1 cellular context compared by ENCODE assay signal in the genomic region with DNA sequence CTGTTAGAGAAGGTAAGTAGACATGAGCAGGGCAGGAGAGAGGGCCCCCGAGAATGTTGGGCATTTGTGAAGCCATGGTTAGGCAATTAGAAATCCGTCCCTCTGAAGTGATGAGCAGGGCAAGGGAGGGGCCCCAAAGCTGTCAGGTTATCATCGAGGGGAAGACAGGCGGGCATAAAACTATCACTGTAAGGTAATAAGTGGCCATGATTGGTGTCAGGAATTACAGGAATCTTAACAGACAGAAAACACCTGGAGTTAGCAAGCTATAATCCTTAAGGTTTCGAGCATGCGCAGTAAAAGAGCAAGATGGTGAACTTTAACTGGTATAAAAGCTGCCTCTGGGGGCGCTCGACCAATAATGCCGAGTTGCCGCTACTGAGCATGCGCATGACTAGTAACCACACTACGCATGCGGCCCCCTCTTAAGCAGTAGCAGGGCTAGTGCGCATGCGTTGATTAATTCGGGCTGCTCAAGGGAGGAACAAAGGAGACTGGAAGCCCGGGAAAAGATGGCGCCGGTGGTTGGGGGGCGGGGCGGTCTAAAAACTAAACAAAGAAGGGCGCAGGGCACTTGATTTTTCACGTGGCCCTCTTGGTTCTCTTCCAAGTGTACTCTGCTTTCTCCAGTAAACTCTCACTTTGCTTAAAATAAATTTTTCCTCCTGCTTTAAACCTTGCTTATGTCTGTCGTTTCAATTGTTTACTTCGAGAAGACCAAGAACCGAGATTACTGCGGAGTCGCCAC.
TF ChIP-seq lines count a peak whose summit lies in the region.

No MANE protein-coding gene starts in this region.

TF ChIP-seq in GM12878, 131 proteins besides CTCF, POLR2A, EP300 and RAD21 (continued from another document and continues in another):
- TF ChIP-seq BCL11A (IDR thresholded peaks at IDR 0.05; ENCODE audit: low read depth, low read length) = no peak
- no peak for TF ChIP-seq JUNB (IDR thresholded peaks at IDR 0.05)
- peak; percentile 84 for TF ChIP-seq POLR2AphosphoS5 (IDR thresholded peaks at IDR 0.05; ENCODE audit: low read length)
- no peak for TF ChIP-seq MEF2A (IDR thresholded peaks at IDR 0.05; ENCODE audit: insufficient read depth, low read depth, low read length)
- TF ChIP-seq, protein P1, sequence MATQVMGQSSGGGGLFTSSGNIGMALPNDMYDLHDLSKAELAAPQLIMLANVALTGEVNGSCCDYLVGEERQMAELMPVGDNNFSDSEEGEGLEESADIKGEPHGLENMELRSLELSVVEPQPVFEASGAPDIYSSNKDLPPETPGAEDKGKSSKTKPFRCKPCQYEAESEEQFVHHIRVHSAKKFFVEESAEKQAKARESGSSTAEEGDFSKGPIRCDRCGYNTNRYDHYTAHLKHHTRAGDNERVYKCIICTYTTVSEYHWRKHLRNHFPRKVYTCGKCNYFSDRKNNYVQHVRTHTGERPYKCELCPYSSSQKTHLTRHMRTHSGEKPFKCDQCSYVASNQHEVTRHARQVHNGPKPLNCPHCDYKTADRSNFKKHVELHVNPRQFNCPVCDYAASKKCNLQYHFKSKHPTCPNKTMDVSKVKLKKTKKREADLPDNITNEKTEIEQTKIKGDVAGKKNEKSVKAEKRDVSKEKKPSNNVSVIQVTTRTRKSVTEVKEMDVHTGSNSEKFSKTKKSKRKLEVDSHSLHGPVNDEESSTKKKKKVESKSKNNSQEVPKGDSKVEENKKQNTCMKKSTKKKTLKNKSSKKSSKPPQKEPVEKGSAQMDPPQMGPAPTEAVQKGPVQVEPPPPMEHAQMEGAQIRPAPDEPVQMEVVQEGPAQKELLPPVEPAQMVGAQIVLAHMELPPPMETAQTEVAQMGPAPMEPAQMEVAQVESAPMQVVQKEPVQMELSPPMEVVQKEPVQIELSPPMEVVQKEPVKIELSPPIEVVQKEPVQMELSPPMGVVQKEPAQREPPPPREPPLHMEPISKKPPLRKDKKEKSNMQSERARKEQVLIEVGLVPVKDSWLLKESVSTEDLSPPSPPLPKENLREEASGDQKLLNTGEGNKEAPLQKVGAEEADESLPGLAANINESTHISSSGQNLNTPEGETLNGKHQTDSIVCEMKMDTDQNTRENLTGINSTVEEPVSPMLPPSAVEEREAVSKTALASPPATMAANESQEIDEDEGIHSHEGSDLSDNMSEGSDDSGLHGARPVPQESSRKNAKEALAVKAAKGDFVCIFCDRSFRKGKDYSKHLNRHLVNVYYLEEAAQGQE (IDR thresholded peaks at IDR 0.05; ENCODE audit: low read depth, low read length) = no peak
- no peak for TF ChIP-seq WRNIP1 (IDR thresholded peaks at IDR 0.05; ENCODE audit: borderline replicate concordance, low read depth, low read length)
- TF ChIP-seq KLF5 (IDR thresholded peaks at IDR 0.05; ENCODE audit: partially characterized antibody) = peak; percentile 43
- TF ChIP-seq HDGF (IDR thresholded peaks at IDR 0.05) = no peak
- TF ChIP-seq PAX5 (IDR thresholded peaks at IDR 0.05; ENCODE audit: borderline replicate concordance, low read depth, low read length) = no peak
- TF ChIP-seq, protein P2, sequence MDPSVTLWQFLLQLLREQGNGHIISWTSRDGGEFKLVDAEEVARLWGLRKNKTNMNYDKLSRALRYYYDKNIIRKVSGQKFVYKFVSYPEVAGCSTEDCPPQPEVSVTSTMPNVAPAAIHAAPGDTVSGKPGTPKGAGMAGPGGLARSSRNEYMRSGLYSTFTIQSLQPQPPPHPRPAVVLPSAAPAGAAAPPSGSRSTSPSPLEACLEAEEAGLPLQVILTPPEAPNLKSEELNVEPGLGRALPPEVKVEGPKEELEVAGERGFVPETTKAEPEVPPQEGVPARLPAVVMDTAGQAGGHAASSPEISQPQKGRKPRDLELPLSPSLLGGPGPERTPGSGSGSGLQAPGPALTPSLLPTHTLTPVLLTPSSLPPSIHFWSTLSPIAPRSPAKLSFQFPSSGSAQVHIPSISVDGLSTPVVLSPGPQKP (IDR thresholded peaks at IDR 0.05; ENCODE audit: low read depth, low read length) = no peak
- no peak; the same call in 1 of the 2 replicates for TF ChIP-seq RUNX3 (IDR thresholded peaks at IDR 0.05; ENCODE audit: low read length)
- peak; percentile 97 for TF ChIP-seq YY1 (IDR thresholded peaks at IDR 0.05; ENCODE audit: low read depth, low read length)
- TF ChIP-seq HDAC2 (IDR thresholded peaks at IDR 0.05) = no peak
- TF ChIP-seq MEF2B (IDR thresholded peaks at IDR 0.05; ENCODE audit: partially characterized antibody, poor library complexity, severe bottlenecking) = peak; percentile 14
- no peak for TF ChIP-seq BMI1 (IDR thresholded peaks at IDR 0.05; ENCODE audit: borderline replicate concordance)
- no peak for TF ChIP-seq NR2C2 (IDR thresholded peaks at IDR 0.05; ENCODE audit: borderline replicate concordance, control insufficient read depth, insufficient read length, low read depth)
- TF ChIP-seq TAF1 (IDR thresholded peaks at IDR 0.05; ENCODE audit: borderline replicate concordance, low read depth, low read length) = no peak
- no peak for TF ChIP-seq ZNF622 (IDR thresholded peaks at IDR 0.05)
- no peak for TF ChIP-seq ZNF207 (IDR thresholded peaks at IDR 0.05; ENCODE audit: borderline replicate concordance)
- no peak for TF ChIP-seq RAD51 (IDR thresholded peaks at IDR 0.05)
- no peak for TF ChIP-seq SREBF2 (IDR thresholded peaks at IDR 0.05; ENCODE audit: low read length)
- TF ChIP-seq FOS (IDR thresholded peaks at IDR 0.05; ENCODE audit: borderline replicate concordance, extremely low read depth, insufficient read length) = no peak
- TF ChIP-seq CHD4 (IDR thresholded peaks at IDR 0.05) = no peak
- no peak for TF ChIP-seq RFX5 (IDR thresholded peaks at IDR 0.05; ENCODE audit: low read depth, low read length)
- no peak for TF ChIP-seq JUND (IDR thresholded peaks at IDR 0.05; ENCODE audit: low read depth, low read length)
- no peak for TF ChIP-seq STAT3 (IDR thresholded peaks at IDR 0.05; ENCODE audit: low read depth, low read length)
- no peak for TF ChIP-seq YBX1 (IDR thresholded peaks at IDR 0.05)
- TF ChIP-seq STAT1 (conservative IDR thresholded peaks at IDR 0.05) = no peak
- no peak for TF ChIP-seq ZNF217 (IDR thresholded peaks at IDR 0.05)
- 0 out of 3 replicates have a peak, but pooled peaks have one; percentile 9 for TF ChIP-seq POU2F2 (IDR thresholded peaks at IDR 0.05; ENCODE audit: borderline replicate concordance, low read depth, low read length)
- TF ChIP-seq POLR2AphosphoS2 (IDR thresholded peaks at IDR 0.05; ENCODE audit: low read depth, low read length) = peak; percentile 93
- TF ChIP-seq, protein P3, sequence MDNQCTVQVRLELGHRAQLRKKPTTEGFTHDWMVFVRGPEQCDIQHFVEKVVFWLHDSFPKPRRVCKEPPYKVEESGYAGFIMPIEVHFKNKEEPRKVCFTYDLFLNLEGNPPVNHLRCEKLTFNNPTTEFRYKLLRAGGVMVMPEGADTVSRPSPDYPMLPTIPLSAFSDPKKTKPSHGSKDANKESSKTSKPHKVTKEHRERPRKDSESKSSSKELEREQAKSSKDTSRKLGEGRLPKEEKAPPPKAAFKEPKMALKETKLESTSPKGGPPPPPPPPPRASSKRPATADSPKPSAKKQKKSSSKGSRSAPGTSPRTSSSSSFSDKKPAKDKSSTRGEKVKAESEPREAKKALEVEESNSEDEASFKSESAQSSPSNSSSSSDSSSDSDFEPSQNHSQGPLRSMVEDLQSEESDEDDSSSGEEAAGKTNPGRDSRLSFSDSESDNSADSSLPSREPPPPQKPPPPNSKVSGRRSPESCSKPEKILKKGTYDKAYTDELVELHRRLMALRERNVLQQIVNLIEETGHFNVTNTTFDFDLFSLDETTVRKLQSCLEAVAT (IDR thresholded peaks at IDR 0.05) = peak; percentile 69; the same call in 1 of the 2 replicates
- TF ChIP-seq, protein P4, sequence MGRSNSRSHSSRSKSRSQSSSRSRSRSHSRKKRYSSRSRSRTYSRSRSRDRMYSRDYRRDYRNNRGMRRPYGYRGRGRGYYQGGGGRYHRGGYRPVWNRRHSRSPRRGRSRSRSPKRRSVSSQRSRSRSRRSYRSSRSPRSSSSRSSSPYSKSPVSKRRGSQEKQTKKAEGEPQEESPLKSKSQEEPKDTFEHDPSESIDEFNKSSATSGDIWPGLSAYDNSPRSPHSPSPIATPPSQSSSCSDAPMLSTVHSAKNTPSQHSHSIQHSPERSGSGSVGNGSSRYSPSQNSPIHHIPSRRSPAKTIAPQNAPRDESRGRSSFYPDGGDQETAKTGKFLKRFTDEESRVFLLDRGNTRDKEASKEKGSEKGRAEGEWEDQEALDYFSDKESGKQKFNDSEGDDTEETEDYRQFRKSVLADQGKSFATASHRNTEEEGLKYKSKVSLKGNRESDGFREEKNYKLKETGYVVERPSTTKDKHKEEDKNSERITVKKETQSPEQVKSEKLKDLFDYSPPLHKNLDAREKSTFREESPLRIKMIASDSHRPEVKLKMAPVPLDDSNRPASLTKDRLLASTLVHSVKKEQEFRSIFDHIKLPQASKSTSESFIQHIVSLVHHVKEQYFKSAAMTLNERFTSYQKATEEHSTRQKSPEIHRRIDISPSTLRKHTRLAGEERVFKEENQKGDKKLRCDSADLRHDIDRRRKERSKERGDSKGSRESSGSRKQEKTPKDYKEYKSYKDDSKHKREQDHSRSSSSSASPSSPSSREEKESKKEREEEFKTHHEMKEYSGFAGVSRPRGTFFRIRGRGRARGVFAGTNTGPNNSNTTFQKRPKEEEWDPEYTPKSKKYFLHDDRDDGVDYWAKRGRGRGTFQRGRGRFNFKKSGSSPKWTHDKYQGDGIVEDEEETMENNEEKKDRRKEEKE (IDR thresholded peaks at IDR 0.05) = no peak
- TF ChIP-seq, protein P5, sequence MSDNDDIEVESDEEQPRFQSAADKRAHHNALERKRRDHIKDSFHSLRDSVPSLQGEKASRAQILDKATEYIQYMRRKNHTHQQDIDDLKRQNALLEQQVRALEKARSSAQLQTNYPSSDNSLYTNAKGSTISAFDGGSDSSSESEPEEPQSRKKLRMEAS (IDR thresholded peaks at IDR 0.05; ENCODE audit: low read depth, low read length) = peak; percentile 53; the same call in 1 of the 2 replicates
- TF ChIP-seq ZBED1 (IDR thresholded peaks at IDR 0.05; ENCODE audit: borderline replicate concordance) = no peak
- TF ChIP-seq EZH2 (IDR thresholded peaks at IDR 0.05; ENCODE audit: borderline replicate concordance, control insufficient read depth, low read depth, low read length) = no peak
- TF ChIP-seq NR2C1 (IDR thresholded peaks at IDR 0.05) = no peak
- peak; percentile 73; the same call in 1 of the 2 replicates for TF ChIP-seq BACH1 (IDR thresholded peaks at IDR 0.05; ENCODE audit: borderline replicate concordance)
- TF ChIP-seq, protein P6, sequence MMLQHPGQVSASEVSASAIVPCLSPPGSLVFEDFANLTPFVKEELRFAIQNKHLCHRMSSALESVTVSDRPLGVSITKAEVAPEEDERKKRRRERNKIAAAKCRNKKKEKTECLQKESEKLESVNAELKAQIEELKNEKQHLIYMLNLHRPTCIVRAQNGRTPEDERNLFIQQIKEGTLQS (IDR thresholded peaks at IDR 0.05; ENCODE audit: borderline replicate concordance, extremely low read depth, low read depth, low read length) = peak; percentile 29; the same call in 1 of the 2 replicates
- TF ChIP-seq SRF (IDR thresholded peaks at IDR 0.05; ENCODE audit: low read depth in 2 of 2, low read length in 2 of 2) = no peak
- no peak for TF ChIP-seq NR2F1 (conservative IDR thresholded peaks at IDR 0.05)
- TF ChIP-seq, protein P7, sequence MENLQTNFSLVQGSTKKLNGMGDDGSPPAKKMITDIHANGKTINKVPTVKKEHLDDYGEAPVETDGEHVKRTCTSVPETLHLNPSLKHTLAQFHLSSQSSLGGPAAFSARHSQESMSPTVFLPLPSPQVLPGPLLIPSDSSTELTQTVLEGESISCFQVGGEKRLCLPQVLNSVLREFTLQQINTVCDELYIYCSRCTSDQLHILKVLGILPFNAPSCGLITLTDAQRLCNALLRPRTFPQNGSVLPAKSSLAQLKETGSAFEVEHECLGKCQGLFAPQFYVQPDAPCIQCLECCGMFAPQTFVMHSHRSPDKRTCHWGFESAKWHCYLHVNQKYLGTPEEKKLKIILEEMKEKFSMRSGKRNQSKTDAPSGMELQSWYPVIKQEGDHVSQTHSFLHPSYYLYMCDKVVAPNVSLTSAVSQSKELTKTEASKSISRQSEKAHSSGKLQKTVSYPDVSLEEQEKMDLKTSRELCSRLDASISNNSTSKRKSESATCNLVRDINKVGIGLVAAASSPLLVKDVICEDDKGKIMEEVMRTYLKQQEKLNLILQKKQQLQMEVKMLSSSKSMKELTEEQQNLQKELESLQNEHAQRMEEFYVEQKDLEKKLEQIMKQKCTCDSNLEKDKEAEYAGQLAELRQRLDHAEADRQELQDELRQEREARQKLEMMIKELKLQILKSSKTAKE (IDR thresholded peaks at IDR 0.05; ENCODE audit: low read depth, poor library complexity, severe bottlenecking) = peak; percentile 63
- no peak for TF ChIP-seq IRF4 (IDR thresholded peaks at IDR 0.05; ENCODE audit: low read depth, low read length)
- TF ChIP-seq SUZ12 (IDR thresholded peaks at IDR 0.05; ENCODE audit: unreplicated experiment) = no peak
- no peak for TF ChIP-seq RBBP5 (conservative IDR thresholded peaks at IDR 0.05)
- TF ChIP-seq, protein P8, sequence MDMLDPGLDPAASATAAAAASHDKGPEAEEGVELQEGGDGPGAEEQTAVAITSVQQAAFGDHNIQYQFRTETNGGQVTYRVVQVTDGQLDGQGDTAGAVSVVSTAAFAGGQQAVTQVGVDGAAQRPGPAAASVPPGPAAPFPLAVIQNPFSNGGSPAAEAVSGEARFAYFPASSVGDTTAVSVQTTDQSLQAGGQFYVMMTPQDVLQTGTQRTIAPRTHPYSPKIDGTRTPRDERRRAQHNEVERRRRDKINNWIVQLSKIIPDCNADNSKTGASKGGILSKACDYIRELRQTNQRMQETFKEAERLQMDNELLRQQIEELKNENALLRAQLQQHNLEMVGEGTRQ (IDR thresholded peaks at IDR 0.05; ENCODE audit: borderline replicate concordance, low read depth, low read length) = no peak
- TF ChIP-seq, protein P9, sequence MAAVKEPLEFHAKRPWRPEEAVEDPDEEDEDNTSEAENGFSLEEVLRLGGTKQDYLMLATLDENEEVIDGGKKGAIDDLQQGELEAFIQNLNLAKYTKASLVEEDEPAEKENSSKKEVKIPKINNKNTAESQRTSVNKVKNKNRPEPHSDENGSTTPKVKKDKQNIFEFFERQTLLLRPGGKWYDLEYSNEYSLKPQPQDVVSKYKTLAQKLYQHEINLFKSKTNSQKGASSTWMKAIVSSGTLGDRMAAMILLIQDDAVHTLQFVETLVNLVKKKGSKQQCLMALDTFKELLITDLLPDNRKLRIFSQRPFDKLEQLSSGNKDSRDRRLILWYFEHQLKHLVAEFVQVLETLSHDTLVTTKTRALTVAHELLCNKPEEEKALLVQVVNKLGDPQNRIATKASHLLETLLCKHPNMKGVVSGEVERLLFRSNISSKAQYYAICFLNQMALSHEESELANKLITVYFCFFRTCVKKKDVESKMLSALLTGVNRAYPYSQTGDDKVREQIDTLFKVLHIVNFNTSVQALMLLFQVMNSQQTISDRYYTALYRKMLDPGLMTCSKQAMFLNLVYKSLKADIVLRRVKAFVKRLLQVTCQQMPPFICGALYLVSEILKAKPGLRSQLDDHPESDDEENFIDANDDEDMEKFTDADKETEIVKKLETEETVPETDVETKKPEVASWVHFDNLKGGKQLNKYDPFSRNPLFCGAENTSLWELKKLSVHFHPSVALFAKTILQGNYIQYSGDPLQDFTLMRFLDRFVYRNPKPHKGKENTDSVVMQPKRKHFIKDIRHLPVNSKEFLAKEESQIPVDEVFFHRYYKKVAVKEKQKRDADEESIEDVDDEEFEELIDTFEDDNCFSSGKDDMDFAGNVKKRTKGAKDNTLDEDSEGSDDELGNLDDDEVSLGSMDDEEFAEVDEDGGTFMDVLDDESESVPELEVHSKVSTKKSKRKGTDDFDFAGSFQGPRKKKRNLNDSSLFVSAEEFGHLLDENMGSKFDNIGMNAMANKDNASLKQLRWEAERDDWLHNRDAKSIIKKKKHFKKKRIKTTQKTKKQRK (IDR thresholded peaks at IDR 0.05; ENCODE audit: low read depth, low read length) = no peak
- no peak for TF ChIP-seq EED (IDR thresholded peaks at IDR 0.05; ENCODE audit: low read depth)
- TF ChIP-seq CREM (IDR thresholded peaks at IDR 0.05; ENCODE audit: low read depth) = no peak; the same call in 1 of the 2 replicates
